In genomic region chr19:5826531-5827341, GRCh38 we compare ENCODE assay signal across 8 cellular contexts. TPM values are rescaled to one million over a fixed set of nuclear protein-coding genes. Genes with fewer than 3 reads are reported as not detected.
DNase-seq lines count a peak whose midpoint lies in the region; ATAC-seq and TF ChIP-seq lines count a peak whose summit lies in the region.

No MANE protein-coding gene starts in this region.

- TF ChIP-seq POLR2A in erythroblast (IDR thresholded peaks at IDR 0.05; ENCODE audit: low read length), result no peak

- peak overlapping the region; percentile 91 for H3K27ac Mint-ChIP-seq in progenitor cell of endocrine pancreas

- H3K4me3 ChIP-seq in foreskin fibroblast (ENCODE audit: low read depth in 1 of 2, low read length in 2 of 2), result no peak overlapping the region

- H3K4me3 Mint-ChIP-seq in progenitor cell of endocrine pancreas (ENCODE audit: low read depth), result peak overlapping the region; percentile 73

- peaks cover 1% of the 10 kb centered on the region for H3K4me1 Mint-ChIP-seq in progenitor cell of endocrine pancreas (ENCODE audit: low read depth)

- H3K9me3 Mint-ChIP-seq in progenitor cell of endocrine pancreas (ENCODE audit: low read depth), result no peaks in the 10 kb centered on the region

- H3K27ac ChIP-seq in VCaP, result peak overlapping the region; percentile 59

- TF ChIP-seq CTCF in VCaP (conservative IDR thresholded peaks at IDR 0.05) (peak; percentile 33), foreskin fibroblast (IDR thresholded peaks at IDR 0.05; ENCODE audit: low read depth, low read length) (no peak), progenitor cell of endocrine pancreas (IDR thresholded peaks at IDR 0.05; ENCODE audit: unreplicated experiment) (no peak)

- no peaks in the 10 kb centered on the region for H3K36me3 Mint-ChIP-seq in progenitor cell of endocrine pancreas (ENCODE audit: insufficient read depth)

- DNase-seq in activated CD8-positive, alpha-beta memory T cell treated with anti-CD3 and anti-CD28 coated beads, Interleukin-2, amount 50 U/mL, for 48 hours, result peak; percentile 60
- no peak for DNase-seq in activated CD8-positive, alpha-beta memory T cell treated with anti-CD3 and anti-CD28 coated beads for 24 hours
- peak; percentile 91 for DNase-seq in NCI-H2029 (lab: John Stamatoyannopoulos, UW)
- DNase-seq in foreskin fibroblast, result peak; percentile 12 to 44
- no peak for DNase-seq in progenitor cell of endocrine pancreas (ENCODE audit: low spot score, unreplicated experiment)
- DNase-seq in erythroblast (lab: John Stamatoyannopoulos, UW), result no peak

- no peaks in the 10 kb centered on the region for H3K27me3 Mint-ChIP-seq in progenitor cell of endocrine pancreas

- no peak for ATAC-seq in HG03039 (IDR thresholded peaks at IDR 0.05; ENCODE audit: unreplicated experiment)

RNA-seq across cellular contexts. Expression of gene FUT6, which starts 12.8 kb away (rescaled TPM):
- not detected in 2 replicates for total RNA-seq in progenitor cell of endocrine pancreas

RNA-seq across cellular contexts. Expression of gene NRTN, which starts 21.9 kb away (rescaled TPM):
- total RNA-seq in progenitor cell of endocrine pancreas, result 1.9 and 2.1 TPM in 2 replicates

RNA-seq across cellular contexts. Expression of gene FUT3, which starts 24.5 kb away (rescaled TPM):
- not detected in 2 replicates for total RNA-seq in progenitor cell of endocrine pancreas

RNA-seq across cellular contexts. Expression of gene DUS3L, which starts 35.8 kb away (rescaled TPM):
- total RNA-seq in progenitor cell of endocrine pancreas, result 42.6 and 43.1 TPM in 2 replicates

RNA-seq across cellular contexts. Expression of gene PRR22, which starts 42.2 kb away (rescaled TPM):
- 5.8 and 5.9 TPM in 2 replicates for total RNA-seq in progenitor cell of endocrine pancreas

Comparison
In these comparisons a context has a peak if more than half of its experiments do, and no peak if none do; other contexts are left out.
1. DNase-seq: peak in activated CD8-positive, alpha-beta memory T cell treated with anti-CD3 and anti-CD28 coated beads, Interleukin-2, amount 50 U/mL, for 48 hours (single experiment), NCI-H2029 (single experiment) and foreskin fibroblast (2 of 2); none in activated CD8-positive, alpha-beta memory T cell treated with anti-CD3 and anti-CD28 coated beads for 24 hours (single experiment), progenitor cell of endocrine pancreas (single experiment) and erythroblast (0 of 2).